In genomic region chr4:7516116-7516772, GRCh38 we compare ENCODE assay signal across 14 cellular contexts.
"Had no signal": no experiment of that assay in that cellular context is flagged by ENCODE, and none has a peak within 500 bp of the region (broad histone marks: within the 10 kb centered on the region; RNA-seq: fewer than 3 reads in every experiment).

No MANE protein-coding gene starts in this region.

- H3K4me3 Mint-ChIP-seq: activated CD4-positive, alpha-beta T cell treated with anti-CD3 and anti-CD28 coated beads, Interleukin-2, amount 10 ng/mL, durations not matched to agents 7 days and 5 days; activated naive CD8-positive, alpha-beta T cell treated with anti-CD3 and anti-CD28 coated beads for 36 hours; activated T-cell treated with anti-CD3 and anti-CD28 coated beads, Interleukin-2, amount 50 U/mL, for 72 hours; dendritic cell treated with granulocyte-macrophage colony-stimulating factor and Interleukin-4, amounts not matched to agents 40 ng/mL and 50 ng/mL, for 4 days; natural killer cell; stimulated activated effector memory CD8-positive, alpha-beta T cell treated with anti-CD3 and anti-CD28 coated beads, Interleukin-12 subunit alpha, Interleukin-12 subunit beta, amount 100 ng/mL, for 72 hours had no signal

- H3K9me3 Mint-ChIP-seq: activated CD4-positive, alpha-beta T cell treated with anti-CD3 and anti-CD28 coated beads, Interleukin-2, amount 10 ng/mL, durations not matched to agents 7 days and 5 days; activated naive CD8-positive, alpha-beta T cell treated with anti-CD3 and anti-CD28 coated beads for 36 hours; activated T-cell treated with anti-CD3 and anti-CD28 coated beads, Interleukin-2, amount 50 U/mL, for 72 hours; dendritic cell treated with granulocyte-macrophage colony-stimulating factor and Interleukin-4, amounts not matched to agents 40 ng/mL and 50 ng/mL, for 4 days; natural killer cell; stimulated activated effector memory CD8-positive, alpha-beta T cell treated with anti-CD3 and anti-CD28 coated beads, Interleukin-12 subunit alpha, Interleukin-12 subunit beta, amount 100 ng/mL, for 72 hours had no signal

- H3K36me3 ChIP-seq: heart right ventricle, thoracic aorta had no signal

- H3K27ac ChIP-seq: heart right ventricle, thoracic aorta had no signal

- H3K4me1 Mint-ChIP-seq: activated CD4-positive, alpha-beta T cell treated with anti-CD3 and anti-CD28 coated beads, Interleukin-2, amount 10 ng/mL, durations not matched to agents 7 days and 5 days; activated naive CD8-positive, alpha-beta T cell treated with anti-CD3 and anti-CD28 coated beads for 36 hours had no signal

- H3K9me3 ChIP-seq: heart right ventricle, thoracic aorta had no signal

- H3K36me3 Mint-ChIP-seq: activated naive CD8-positive, alpha-beta T cell treated with anti-CD3 and anti-CD28 coated beads for 36 hours; natural killer cell; stimulated activated effector memory CD8-positive, alpha-beta T cell treated with anti-CD3 and anti-CD28 coated beads, Interleukin-12 subunit alpha, Interleukin-12 subunit beta, amount 100 ng/mL, for 72 hours had no signal

- ATAC-seq: activated T-cell treated with anti-CD3 and anti-CD28 coated beads, Interleukin-2, amount 50 U/mL, for 72 hours; left colon; natural killer cell; stimulated activated effector memory CD8-positive, alpha-beta T cell treated with anti-CD3 and anti-CD28 coated beads, Interleukin-12 subunit alpha, Interleukin-12 subunit beta, amount 100 ng/mL, for 72 hours had no signal

- DNase-seq: activated CD4-positive, alpha-beta T cell treated with anti-CD3 and anti-CD28 coated beads, Interleukin-2, amount 10 ng/mL, durations not matched to agents 7 days and 5 days; activated CD8-positive, alpha-beta memory T cell treated with anti-CD3 and anti-CD28 coated beads, Interleukin-2, amount 50 U/mL, for 48 hours; activated gamma-delta T cell; activated naive CD8-positive, alpha-beta T cell treated with anti-CD3 and anti-CD28 coated beads for 36 hours; activated T-cell treated with anti-CD3 and anti-CD28 coated beads, Interleukin-2, amount 50 U/mL, for 72 hours; effector memory CD4-positive, alpha-beta T cell; foreskin melanocyte; left colon; natural killer cell had no signal

- H3K27ac Mint-ChIP-seq: activated CD4-positive, alpha-beta T cell treated with anti-CD3 and anti-CD28 coated beads, Interleukin-2, amount 10 ng/mL, durations not matched to agents 7 days and 5 days; activated naive CD8-positive, alpha-beta T cell treated with anti-CD3 and anti-CD28 coated beads for 36 hours; activated T-cell treated with anti-CD3 and anti-CD28 coated beads, Interleukin-2, amount 50 U/mL, for 72 hours; dendritic cell treated with granulocyte-macrophage colony-stimulating factor and Interleukin-4, amounts not matched to agents 40 ng/mL and 50 ng/mL, for 4 days; natural killer cell; stimulated activated effector memory CD8-positive, alpha-beta T cell treated with anti-CD3 and anti-CD28 coated beads, Interleukin-12 subunit alpha, Interleukin-12 subunit beta, amount 100 ng/mL, for 72 hours had no signal

- H3K4me3 ChIP-seq: heart right ventricle, thoracic aorta had no signal

- FAIRE-seq: islet of Langerhans had no signal
